In the genomic region with DNA sequence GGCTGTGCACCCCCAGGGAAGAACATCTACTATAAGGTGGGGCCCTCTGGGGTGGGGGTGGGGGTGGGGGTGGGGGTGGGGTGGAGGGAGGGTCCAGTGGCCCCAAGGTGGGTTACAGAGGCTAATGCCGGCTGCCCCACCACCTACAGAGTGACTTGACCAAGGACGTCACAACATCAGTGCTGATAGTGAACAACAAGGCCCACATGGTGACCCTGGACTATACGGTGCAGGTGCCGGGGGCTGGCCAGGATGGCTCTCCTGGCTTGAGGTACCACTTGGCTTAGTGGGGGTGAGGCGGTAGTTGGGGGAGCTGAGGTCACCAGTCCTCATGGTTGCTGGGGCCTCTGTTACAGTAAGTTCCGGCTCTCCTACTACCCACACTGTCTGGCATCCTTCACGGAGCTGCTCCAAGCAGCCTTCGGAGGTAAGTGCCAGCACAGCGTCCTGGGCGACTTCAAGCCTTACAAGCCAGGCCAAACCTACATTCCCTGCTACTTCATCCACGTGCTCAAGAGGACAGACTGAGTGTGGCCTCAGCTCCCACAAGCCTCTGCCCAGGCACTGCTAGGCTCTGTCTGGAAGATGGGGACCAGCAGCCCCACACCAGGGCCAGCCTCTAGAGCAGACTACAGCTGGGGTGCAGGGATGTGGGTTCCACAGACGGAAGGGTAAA, we compare ENCODE assay signal across 18 cellular contexts. TPM values are rescaled to one million over a fixed set of nuclear protein-coding genes. Genes with fewer than 3 reads are reported as not detected.
DNase-seq lines count a peak whose midpoint lies in the region; ATAC-seq, FAIRE-seq and TF ChIP-seq lines count a peak whose summit lies in the region.
"Had no signal": no experiment of that assay in that cellular context is flagged by ENCODE, and none has a peak within 500 bp of the region (broad histone marks: within the 10 kb centered on the region; RNA-seq: fewer than 3 reads in every experiment).

No MANE protein-coding gene starts in this region.

- H2BK15ac ChIP-seq in neuronal stem cell (ENCODE audit: low read length), result no peak overlapping the region

- no peak overlapping the region for H3K27ac ChIP-seq in HCT116 (ENCODE audit: low read depth, low read length)
- H3K27ac ChIP-seq in neuronal stem cell (replicated peaks; ENCODE audit: low read length), result no peak overlapping the region
- no peak overlapping the region for H3K27ac ChIP-seq in caudate nucleus (ENCODE audit: low read depth, low read length)

- no peak for FAIRE-seq in HTR-8/SVneo (lab: Jason Lieb, UNC)
- FAIRE-seq: RCC 7860 had no signal

- no peaks in the 10 kb centered on the region for H3K9me3 Mint-ChIP-seq in activated CD8-positive, alpha-beta T cell treated with anti-CD3 and anti-CD28 coated beads, Interleukin-2, amount 10 ng/mL, durations not matched to agents 7 days and 5 days (ENCODE audit: insufficient read depth)
- H3K9me3 Mint-ChIP-seq: GM23338, T-cell had no signal

- no peaks in the 10 kb centered on the region for H3K9me3 ChIP-seq in HCT116 (ENCODE audit: control insufficient read depth in 1 of 2, insufficient read depth in 1 of 2, low read depth in 1 of 2, low read length in 2 of 2)
- H3K9me3 ChIP-seq in neuronal stem cell (replicated peaks in 1 of 2; ENCODE audit: control insufficient read depth in 2 of 2, insufficient read depth in 1 of 2, low read depth in 1 of 2, low read length in 2 of 2), result peaks cover 0 to 3% of the 10 kb centered on the region in 2 donors
- H3K9me3 ChIP-seq: MG63 had no signal

- TF ChIP-seq POLR2A in HCT116 (IDR thresholded peaks at IDR 0.05; ENCODE audit: borderline replicate concordance, extremely low read depth, insufficient read depth, insufficient read length), result no peak

- no CpG with 5 or more reads among the region's 12 CpGs for WGBS in neuronal stem cell (ENCODE audit: extremely low coverage in 2 of 2, insufficient read length in 2 of 2, insufficient replicate concordance in 1 of 2), 2 donors

- H3K4me3 ChIP-seq in HCT116 (replicated peaks in 1 of 2; ENCODE audit: low read depth in 1 of 2, low read length in 2 of 2) (no peak overlapping the region), neuronal stem cell (ENCODE audit: low read length in 2 of 2) (no peak overlapping the region)
- H3K4me3 ChIP-seq: GM23338, MG63 had no signal

- H3K4me1 Mint-ChIP-seq in activated CD8-positive, alpha-beta T cell treated with anti-CD3 and anti-CD28 coated beads, Interleukin-2, amount 10 ng/mL, durations not matched to agents 7 days and 5 days (ENCODE audit: low read depth), result peaks cover 15% of the 10 kb centered on the region

- H4K8ac ChIP-seq in neuronal stem cell (ENCODE audit: low read depth, low read length), result no peak overlapping the region

- H3K14ac ChIP-seq in neuronal stem cell (ENCODE audit: low read length), result no peak overlapping the region

- H4K91ac ChIP-seq in neuronal stem cell (ENCODE audit: low read depth, low read length, poor library complexity), result no peak overlapping the region

- TF ChIP-seq CTCF in HCT116 (IDR thresholded peaks at IDR 0.05 in 2 of 3, conservative IDR thresholded peaks at IDR 0.05 in 1 of 3; ENCODE audit: borderline replicate concordance in 1 of 3, insufficient read depth in 1 of 3, low read depth in 2 of 3, low read length in 2 of 3), result no peak

- H3K79me1 ChIP-seq in neuronal stem cell (ENCODE audit: low read depth, low read length), result no peaks in the 10 kb centered on the region

- POLR2A ChIA-PET in HCT116 (lab: Charles Lee), result interaction anchor here (1.2 kb wide), 1 partner anchor 21 kb away, joined by 3 read pairs; a partner anchor contains a TSS
- POLR2A ChIA-PET in activated CD8-positive, alpha-beta T cell treated with anti-CD3 and anti-CD28 coated beads, Interleukin-2, amount 10 ng/mL, durations not matched to agents 7 days and 5 days (lab: Charles Lee), result interaction anchor here (0.7 to 2.5 kb wide), 2 partner anchors 15 to 34 kb away, joined by 3 to 5 read pairs; a partner anchor contains a TSS

- no peak overlapping the region for H2BK120ac ChIP-seq in neuronal stem cell (ENCODE audit: low read depth, low read length)

- ATAC-seq in HCT116, result peak; percentile 7; the same call in 1 of the 2 replicates
- ATAC-seq in activated CD8-positive, alpha-beta T cell treated with anti-CD3 and anti-CD28 coated beads, Interleukin-2, amount 10 ng/mL, durations not matched to agents 7 days and 5 days, result peak; percentile 9

- no peak overlapping the region for H3K23ac ChIP-seq in neuronal stem cell (ENCODE audit: low read depth, low read length, poor library complexity)

- no peak for TF ChIP-seq RAD21 in HCT116 (IDR thresholded peaks at IDR 0.05; ENCODE audit: low read depth)

- H4K20me1 ChIP-seq in HCT116 (ENCODE audit: insufficient read depth), result no peaks in the 10 kb centered on the region

- H3K4me2 ChIP-seq in HCT116 (ENCODE audit: low read length) (no peak overlapping the region), neuronal stem cell (ENCODE audit: insufficient read depth, low read length, poor library complexity, severe bottlenecking) (no peak overlapping the region)
- H3K4me2 ChIP-seq: GM23338 had no signal

- H3K4me3 Mint-ChIP-seq in activated CD8-positive, alpha-beta T cell treated with anti-CD3 and anti-CD28 coated beads, Interleukin-2, amount 10 ng/mL, durations not matched to agents 7 days and 5 days, result no peak overlapping the region
- H3K4me3 Mint-ChIP-seq: GM23338, T-cell had no signal

- no peak overlapping the region for H2BK12ac ChIP-seq in neuronal stem cell (ENCODE audit: low read length)

- H3K4ac ChIP-seq in neuronal stem cell (ENCODE audit: low read length), result no peak overlapping the region

- H2AFZ ChIP-seq in HCT116 (ENCODE audit: low read depth, low read length, poor library complexity, severe bottlenecking), result no peak overlapping the region
- no peak overlapping the region for H2AFZ ChIP-seq in neuronal stem cell (ENCODE audit: low read length)
- H2AFZ ChIP-seq: GM23338 had no signal

- H3K79me2 ChIP-seq in HCT116 (ENCODE audit: insufficient read depth, low read length), result no peaks in the 10 kb centered on the region

- no peaks in the 10 kb centered on the region for H3K9me2 ChIP-seq in HCT116 (ENCODE audit: insufficient read depth)

- BruUV-seq in HCT116 (replicated peaks; lab: Mats Ljungman, UMichigan), result no TSS peak

- intact Hi-C loops in HCT116 (cut with micrococcal nuclease), result loop anchor here (5.0 kb wide), 1 partner anchor 179 kb away; no protein-coding TSS in a partner anchor

- RAD21 ChIA-PET in HCT116 (lab: Charles Lee; ENCODE audit: low non-redundant PET in 1 of 2, low total read pairs in 2 of 2, uncharacterized antibody in 2 of 2, unreplicated experiment in 2 of 2), result interaction anchor here in 1 of 2 experiments (0.6 kb wide), 1 partner anchor 528 kb away, joined by 6 read pairs; no protein-coding TSS in a partner anchor

- no peak overlapping the region for H3K18ac ChIP-seq in neuronal stem cell (ENCODE audit: low read length)

- H3K27me3 ChIP-seq in HCT116 (ENCODE audit: insufficient read depth, low read length) (no peaks in the 10 kb centered on the region), neuronal stem cell (ENCODE audit: control insufficient read depth in 3 of 3, insufficient read depth in 3 of 3, low read depth in 1 of 3, low read length in 3 of 3) (peaks cover 0 to 23% (median 0%) of the 10 kb centered on the region in 3 experiments)
- H3K27me3 ChIP-seq: MG63 had no signal

- DNase-seq in NCI-H2171 treated with DMSO at 0.1 percent for 48 hours (lab: John Stamatoyannopoulos, UW) (peak; percentile 26), NCI-H2171 (lab: John Stamatoyannopoulos, UW) (no peak), HCT116 (ENCODE audit: low read depth, low spot score) (no peak), neuronal stem cell (ENCODE audit: low spot score) (no peak), caudate nucleus (lab: John Stamatoyannopoulos, UW) (no peak), HTR-8/SVneo (ENCODE audit: insufficient read length, low spot score) (no peak), NCI-H2081 treated with DMSO at 0.1 percent for 48 hours (lab: John Stamatoyannopoulos, UW) (no peak)
- no peak for DNase-seq in activated CD8-positive, alpha-beta T cell treated with anti-CD3 and anti-CD28 coated beads, Interleukin-2, amount 10 ng/mL, durations not matched to agents 7 days and 5 days
- DNase-seq: KG1, NCI-H1105 treated with DMSO at 0.1 percent for 48 hours, NCI-H2029 treated with DMSO at 0.1 percent for 48 hours had no signal

- no peak overlapping the region for H2AK5ac ChIP-seq in neuronal stem cell (ENCODE audit: low read depth, low read length)

- H3K9ac ChIP-seq in HCT116 (ENCODE audit: low read length) (no peak overlapping the region), neuronal stem cell (ENCODE audit: low read depth, low read length, poor library complexity) (peak overlapping the region; percentile 32)

- H3K36me3 Mint-ChIP-seq in activated CD8-positive, alpha-beta T cell treated with anti-CD3 and anti-CD28 coated beads, Interleukin-2, amount 10 ng/mL, durations not matched to agents 7 days and 5 days (ENCODE audit: low read depth), result peaks cover 8% of the 10 kb centered on the region

- H3K27me3 Mint-ChIP-seq in activated CD8-positive, alpha-beta T cell treated with anti-CD3 and anti-CD28 coated beads, Interleukin-2, amount 10 ng/mL, durations not matched to agents 7 days and 5 days (ENCODE audit: low read depth), result peaks cover 4% of the 10 kb centered on the region
- H3K27me3 Mint-ChIP-seq: T-cell had no signal

- H3K4me1 ChIP-seq in HCT116 (ENCODE audit: control insufficient read depth in 1 of 2, insufficient read depth in 2 of 2, low read length in 2 of 2), result peaks cover 10 to 17% of the 10 kb centered on the region in 2 experiments
- peaks cover 0 to 11% of the 10 kb centered on the region in 2 donors for H3K4me1 ChIP-seq in neuronal stem cell (ENCODE audit: control insufficient read depth in 2 of 2, insufficient read depth in 1 of 2, low read depth in 1 of 2, low read length in 2 of 2)

- no peak overlapping the region for H3K27ac Mint-ChIP-seq in activated CD8-positive, alpha-beta T cell treated with anti-CD3 and anti-CD28 coated beads, Interleukin-2, amount 10 ng/mL, durations not matched to agents 7 days and 5 days
- H3K27ac Mint-ChIP-seq: GM23338, T-cell had no signal

- H3K36me3 ChIP-seq in HCT116 (ENCODE audit: control insufficient read depth in 1 of 2, insufficient read depth in 2 of 2, low read length in 2 of 2), result no peaks in the 10 kb centered on the region; a peak in 2 of 4 replicates
- peaks cover 5 to 35% of the 10 kb centered on the region in 2 donors for H3K36me3 ChIP-seq in neuronal stem cell (replicated peaks in 1 of 2; ENCODE audit: control insufficient read depth in 2 of 2, insufficient read depth in 2 of 2, low read length in 2 of 2)
- H3K36me3 ChIP-seq: MG63 had no signal

- no peak overlapping the region for H2BK5ac ChIP-seq in neuronal stem cell (ENCODE audit: low read length)

- CTCF ChIA-PET in HCT116 (lab: Charles Lee), result no interaction called here
- CTCF ChIA-PET in activated CD8-positive, alpha-beta T cell treated with anti-CD3 and anti-CD28 coated beads, Interleukin-2, amount 10 ng/mL, durations not matched to agents 7 days and 5 days (lab: Charles Lee), result interaction anchor here (2.3 to 2.4 kb wide), 2 partner anchors 15 to 180 kb away, joined by 5 to 12 read pairs; a partner anchor contains a TSS

RNA-seq across cellular contexts. Expression of a gene that starts 2.8 kb away (rescaled TPM):
- total RNA-seq in HCT116 (2021; ENCODE audit: unreplicated experiment), result 0.57 TPM
- 0.17 and 0.31 TPM in 2 replicates for polyA plus RNA-seq in HCT116 (2012)
- total RNA-seq in activated CD8-positive, alpha-beta T cell treated with anti-CD3 and anti-CD28 coated beads, Interleukin-2, amount 10 ng/mL, durations not matched to agents 7 days and 5 days, result 1 to 10 TPM; 1.1 to 1.2 TPM
- 0.52 TPM for polyA plus RNA-seq in neuronal stem cell (2013, experiment 1 of 2)
- 0.55 TPM for polyA plus RNA-seq in neuronal stem cell (2013, experiment 2 of 2)
- total RNA-seq: GM23338, HT-29 had no signal

RNA-seq across cellular contexts. Expression of a gene that starts 15.7 kb away (rescaled TPM):
- 21.4 TPM for total RNA-seq in HCT116 (2021; ENCODE audit: unreplicated experiment)
- 15.2 and 15.9 TPM in 2 replicates for polyA plus RNA-seq in HCT116 (2012)
- total RNA-seq in activated CD8-positive, alpha-beta T cell treated with anti-CD3 and anti-CD28 coated beads, Interleukin-2, amount 10 ng/mL, durations not matched to agents 7 days and 5 days, result 10 to 100 TPM; 11.1 to 12.0 TPM
- polyA plus RNA-seq in neuronal stem cell (2013, experiment 1 of 2), result 7.3 TPM
- polyA plus RNA-seq in neuronal stem cell (2013, experiment 2 of 2), result 7.4 TPM

RNA-seq across cellular contexts. Expression of a gene that starts 21.1 kb away (rescaled TPM):
- total RNA-seq in HCT116 (2021; ENCODE audit: unreplicated experiment), result 49.6 TPM
- 61.5 and 69.2 TPM in 2 replicates for polyA plus RNA-seq in HCT116 (2012)
- total RNA-seq in activated CD8-positive, alpha-beta T cell treated with anti-CD3 and anti-CD28 coated beads, Interleukin-2, amount 10 ng/mL, durations not matched to agents 7 days and 5 days, result 10 to 100 TPM; 63.1 to 66.5 TPM
- polyA plus RNA-seq in neuronal stem cell (2013, experiment 1 of 2), result 58.1 TPM
- polyA plus RNA-seq in neuronal stem cell (2013, experiment 2 of 2), result 56.9 TPM

RNA-seq across cellular contexts. Expression of a gene that starts 34.0 kb away (rescaled TPM):
- 49.1 TPM for total RNA-seq in HCT116 (2021; ENCODE audit: unreplicated experiment)
- 55.2 and 60.5 TPM in 2 replicates for polyA plus RNA-seq in HCT116 (2012)
- total RNA-seq in activated CD8-positive, alpha-beta T cell treated with anti-CD3 and anti-CD28 coated beads, Interleukin-2, amount 10 ng/mL, durations not matched to agents 7 days and 5 days, result 10 to 100 TPM; 86.0 to 87.6 TPM
- polyA plus RNA-seq in neuronal stem cell (2013, experiment 1 of 2), result 39.7 TPM
- polyA plus RNA-seq in neuronal stem cell (2013, experiment 2 of 2), result 39.2 TPM

RNA-seq across cellular contexts. Expression of a gene that starts 47.5 kb away (rescaled TPM):
- not detected for total RNA-seq in HCT116 (2021; ENCODE audit: unreplicated experiment)
- 0.10 TPM in 1 of 2 replicates, not detected in the other for polyA plus RNA-seq in HCT116 (2012)
- not detected for total RNA-seq in activated CD8-positive, alpha-beta T cell treated with anti-CD3 and anti-CD28 coated beads, Interleukin-2, amount 10 ng/mL, durations not matched to agents 7 days and 5 days
- not detected for polyA plus RNA-seq in neuronal stem cell (2013, experiment 1 of 2)
- not detected for polyA plus RNA-seq in neuronal stem cell (2013, experiment 2 of 2)
- total RNA-seq: Calu3, GM23338, HT-29 had no signal
- polyA plus RNA-seq: BJ, GM23338 had no signal
